Comparison of ENCODE assay signal across 9 cellular contexts in the genomic region with DNA sequence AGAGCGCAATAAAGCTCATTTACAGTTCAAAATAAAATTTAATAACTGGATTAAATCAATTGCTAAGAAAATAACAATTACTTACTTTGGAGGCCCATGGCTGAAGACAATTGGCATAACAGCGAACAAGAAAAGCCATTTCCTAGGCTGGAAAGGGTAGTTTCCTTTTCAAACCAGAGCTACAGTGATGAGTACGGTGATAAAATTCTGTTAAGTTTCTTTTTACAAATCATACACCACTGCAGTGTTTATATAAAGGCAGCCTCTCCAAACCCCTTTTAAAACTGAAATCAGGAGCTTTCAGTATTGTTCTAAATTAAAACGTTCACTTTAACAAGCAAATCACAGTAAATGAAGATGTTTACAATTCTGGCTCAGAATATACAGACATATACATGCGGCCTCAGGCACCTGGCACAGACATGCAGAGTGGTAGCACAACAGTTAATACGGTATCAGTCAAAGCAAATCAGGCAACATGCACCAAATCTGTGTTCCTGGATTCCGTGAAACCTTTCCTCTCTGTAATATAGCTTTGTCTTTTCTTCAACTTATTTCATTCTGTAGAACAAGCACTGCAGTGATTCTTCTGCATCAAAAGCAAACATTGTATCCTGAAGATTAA.
DNase-seq lines count a peak whose midpoint lies in the region; ATAC-seq and TF ChIP-seq lines count a peak whose summit lies in the region.
"Had no signal": no experiment of that assay in that cellular context is flagged by ENCODE, and none has a peak within 500 bp of the region (broad histone marks: within the 10 kb centered on the region; RNA-seq: fewer than 3 reads in every experiment).

No MANE protein-coding gene starts in this region.

- DNase-seq in heart left ventricle (no peak), left cardiac atrium (no peak), UCSD-AML1 (lab: John Stamatoyannopoulos, UW; ENCODE audit: unreplicated experiment) (no peak), PC-9 (no peak)
- no peak for DNase-seq in activated naive CD4-positive, alpha-beta T cell treated with anti-CD3 and anti-CD28 coated beads, Interleukin-2, amount 50 U/mL, for 72 hours (ENCODE audit: low spot score in 2 of 2)
- DNase-seq: GOT3 had no signal

- peaks cover 0 to 69% (median 16%) of the 10 kb centered on the region in 12 donors for H3K4me1 ChIP-seq in heart left ventricle
- H3K4me1 ChIP-seq in urinary bladder (ENCODE audit: insufficient read depth), result no peaks in the 10 kb centered on the region
- H3K4me1 ChIP-seq in PC-9 (replicated peaks; ENCODE audit: insufficient read depth), result no peaks in the 10 kb centered on the region

- no peak for TF ChIP-seq CTCF in heart left ventricle (IDR thresholded peaks at IDR 0.05)
- no peak for TF ChIP-seq CTCF in PC-9 (conservative IDR thresholded peaks at IDR 0.05)

- ATAC-seq in heart left ventricle (peak in 1 of 4 donors; percentile 38), left cardiac atrium (no peak), GM21367 (IDR thresholded peaks at IDR 0.05; ENCODE audit: unreplicated experiment) (no peak)
- peak; percentile 56 to 60 for ATAC-seq in activated naive CD4-positive, alpha-beta T cell treated with anti-CD3 and anti-CD28 coated beads, Interleukin-2, amount 50 U/mL, for 72 hours

- peak overlapping the region; percentile 63 to 76 for H3K27ac Mint-ChIP-seq in activated naive CD4-positive, alpha-beta T cell treated with anti-CD3 and anti-CD28 coated beads, Interleukin-2, amount 50 U/mL, for 72 hours

- H4K20me1 ChIP-seq in PC-9 (ENCODE audit: insufficient read depth), result no peaks in the 10 kb centered on the region

- H3K9me3 ChIP-seq in heart left ventricle (no peaks in the 10 kb centered on the region), PC-9 (ENCODE audit: insufficient read depth, low read depth) (no peaks in the 10 kb centered on the region)

- H3K27ac ChIP-seq in heart left ventricle, result peak overlapping the region; percentile 9 to 64 (median 26)
- H3K27ac ChIP-seq in layer of hippocampus (ENCODE audit: low read depth, low read length), result peak overlapping the region; percentile 3
- H3K27ac ChIP-seq in urinary bladder (ENCODE audit: low read depth), result no peak overlapping the region
- H3K27ac ChIP-seq in PC-9, result no peak overlapping the region

- WGBS in heart left ventricle, 4 donors, result 49 to 57% (median 55%) methylated on average over 7 of the region's 7 CpGs
- WGBS in urinary bladder, result 24% methylated on average over 7 of the region's 7 CpGs

- H3K4me3 ChIP-seq in heart left ventricle (peak overlapping the region in 8 of 12 donors; percentile 18 to 44 (median 36)), urinary bladder (ENCODE audit: low read depth, low read length) (peak overlapping the region; percentile 14), PC-9 (no peak overlapping the region)

- POLR2A ChIA-PET in PC-9 (lab: Charles Lee; ENCODE audit: unreplicated experiment), result no interaction called here

- H2AFZ ChIP-seq in PC-9, result no peak overlapping the region

- H3K36me3 ChIP-seq in heart left ventricle, result no peaks in the 10 kb centered on the region
- no peaks in the 10 kb centered on the region for H3K36me3 ChIP-seq in urinary bladder (ENCODE audit: insufficient read depth)
- H3K36me3 ChIP-seq in PC-9 (ENCODE audit: low read depth), result no peaks in the 10 kb centered on the region

- no peaks in the 10 kb centered on the region for H3K9me3 Mint-ChIP-seq in activated naive CD4-positive, alpha-beta T cell treated with anti-CD3 and anti-CD28 coated beads, Interleukin-2, amount 50 U/mL, for 72 hours

- H3K36me3 Mint-ChIP-seq in activated naive CD4-positive, alpha-beta T cell treated with anti-CD3 and anti-CD28 coated beads, Interleukin-2, amount 50 U/mL, for 72 hours, result peaks cover 0 to 5% of the 10 kb centered on the region in 2 donors

- H3F3A ChIP-seq in PC-9 (ENCODE audit: insufficient read depth, low read depth), result peaks cover 6% of the 10 kb centered on the region; the same call in 1 of the 2 replicates

- H3K79me2 ChIP-seq in PC-9 (ENCODE audit: low read depth), result no peaks in the 10 kb centered on the region

- intact Hi-C loops in heart left ventricle (cut with DNase I), result no loop called here
- intact Hi-C loops in left cardiac atrium (cut with DNase I), result no loop called here
- intact Hi-C loops in PC-9 (cut with micrococcal nuclease; ENCODE audit: unreplicated experiment), result no loop called here

- BruUV-seq in PC-9 (replicated peaks; lab: Mats Ljungman, UMichigan), result no TSS peak

- no peak overlapping the region for H3K4me2 ChIP-seq in PC-9

- H3K9me2 ChIP-seq in PC-9 (ENCODE audit: insufficient read depth), result no peaks in the 10 kb centered on the region

- CTCF ChIA-PET in PC-9 (lab: Charles Lee), result no interaction called here

- no peak for TF ChIP-seq POLR2A in heart left ventricle (IDR thresholded peaks at IDR 0.05)

- H3K27me3 ChIP-seq in heart left ventricle (no peaks in the 10 kb centered on the region), layer of hippocampus (ENCODE audit: control insufficient read depth, insufficient read depth, low read length) (no peaks in the 10 kb centered on the region), PC-9 (ENCODE audit: insufficient read depth, low read depth) (no peaks in the 10 kb centered on the region)

Comparison
In these comparisons a context has a peak if more than half of its experiments do, and no peak if none do; other contexts are left out.
1. ATAC-seq: peak in activated naive CD4-positive, alpha-beta T cell treated with anti-CD3 and anti-CD28 coated beads, Interleukin-2, amount 50 U/mL, for 72 hours (2 of 2); none in left cardiac atrium (0 of 2) and GM21367 (single experiment).
2. H3K27ac ChIP-seq: peak in heart left ventricle (12 of 12) and layer of hippocampus (single experiment); none in urinary bladder (single experiment) and PC-9 (single experiment).